In genomic region chr17:64291268-64291851, GRCh38 we compare ENCODE assay signal across 1 cellular context.
TF ChIP-seq lines count a peak whose summit lies in the region.

No MANE protein-coding gene starts in this region.

TF ChIP-seq in HepG2, 621 proteins besides CTCF, POLR2A, EP300 and RAD21 (continued from another document):
- TF ChIP-seq ZNF792 (CRISPR knock-in tag; IDR thresholded peaks at IDR 0.05) (no peak), ZNF430 (CRISPR knock-in tag; IDR thresholded peaks at IDR 0.05) (0 out of 2 replicates have a peak, but pooled peaks have one; percentile 31), TARDBP (CRISPR knock-in tag; IDR thresholded peaks at IDR 0.05) (no peak), SMC3 (IDR thresholded peaks at IDR 0.05; ENCODE audit: low read length) (peak; percentile 30; the same call in 1 of the 2 replicates), JUN (CRISPR knock-in tag; IDR thresholded peaks at IDR 0.05) (no peak)
